18 cellular contexts compared by ENCODE assay signal in genomic region chr7:2872296-2872874, GRCh38. TPM values are rescaled to one million over a fixed set of nuclear protein-coding genes. Genes with fewer than 3 reads are reported as not detected.
DNase-seq lines count a peak whose midpoint lies in the region; ATAC-seq, FAIRE-seq and TF ChIP-seq lines count a peak whose summit lies in the region.
"Had no signal": no experiment of that assay in that cellular context is flagged by ENCODE, and none has a peak within 500 bp of the region (broad histone marks: within the 10 kb centered on the region; RNA-seq: fewer than 3 reads in every experiment).

No MANE protein-coding gene starts in this region.

- H3K27me3 Mint-ChIP-seq in endothelial cell (ENCODE audit: unreplicated experiment), result peaks cover 5% of the 10 kb centered on the region
- H3K27me3 Mint-ChIP-seq: activated CD4-positive, alpha-beta memory T cell treated with anti-CD3 and anti-CD28 coated beads for 36 hours had no signal

- H3K27me3 ChIP-seq in osteoblast (ENCODE audit: insufficient read depth, low read length), result no peaks in the 10 kb centered on the region
- H3K27me3 ChIP-seq: adrenal gland, testis had no signal

- H2AFZ ChIP-seq in osteoblast (ENCODE audit: low read length), result no peak overlapping the region

- no peaks in the 10 kb centered on the region for H4K20me1 ChIP-seq in osteoblast (ENCODE audit: insufficient read depth, low read length)

- H3K4me3 Mint-ChIP-seq in endothelial cell (ENCODE audit: unreplicated experiment), result no peak overlapping the region
- H3K4me3 Mint-ChIP-seq: activated CD4-positive, alpha-beta memory T cell treated with anti-CD3 and anti-CD28 coated beads for 36 hours had no signal

- H3K79me2 ChIP-seq in osteoblast (ENCODE audit: insufficient read depth, low read length), result no peaks in the 10 kb centered on the region

- H3K4me3 ChIP-seq in osteoblast (ENCODE audit: insufficient read depth, low read length), result no peak overlapping the region
- H3K4me3 ChIP-seq: adrenal gland, esophagus muscularis mucosa, lower lobe of right lung, skin epidermis, testis had no signal

- H3K4me1 Mint-ChIP-seq in endothelial cell (ENCODE audit: unreplicated experiment), result peaks cover 27% of the 10 kb centered on the region

- no peaks in the 10 kb centered on the region for H3K9me3 ChIP-seq in osteoblast (ENCODE audit: low read depth, low read length)
- H3K9me3 ChIP-seq: adrenal gland, esophagus muscularis mucosa, lower lobe of right lung, testis had no signal

- no peaks in the 10 kb centered on the region for H3K36me3 Mint-ChIP-seq in endothelial cell (ENCODE audit: low read depth, unreplicated experiment)
- H3K36me3 Mint-ChIP-seq: activated CD4-positive, alpha-beta memory T cell treated with anti-CD3 and anti-CD28 coated beads for 36 hours had no signal

- no peaks in the 10 kb centered on the region for H3K4me1 ChIP-seq in osteoblast (ENCODE audit: insufficient read depth, low read length)
- H3K4me1 ChIP-seq: adrenal gland, testis had no signal

- no peaks in the 10 kb centered on the region for H3K36me3 ChIP-seq in osteoblast (ENCODE audit: insufficient read depth, low read length)
- H3K36me3 ChIP-seq: adrenal gland, esophagus muscularis mucosa, lower lobe of right lung had no signal

- no peak overlapping the region for H3K4me2 ChIP-seq in osteoblast (ENCODE audit: insufficient read depth, low read length)

- H3K9me3 Mint-ChIP-seq in endothelial cell (ENCODE audit: unreplicated experiment), result no peaks in the 10 kb centered on the region
- H3K9me3 Mint-ChIP-seq: activated CD4-positive, alpha-beta memory T cell treated with anti-CD3 and anti-CD28 coated beads for 36 hours had no signal

- no peak for ATAC-seq in GM21360 (IDR thresholded peaks at IDR 0.05; ENCODE audit: unreplicated experiment)
- no peak for ATAC-seq in GM21381 (IDR thresholded peaks at IDR 0.05; ENCODE audit: unreplicated experiment)
- ATAC-seq in HG03159 (IDR thresholded peaks at IDR 0.05; ENCODE audit: unreplicated experiment), result no peak
- ATAC-seq: HCT116, lower lobe of right lung had no signal

- DNase-seq in Ammon's horn (ENCODE audit: low spot score) (peak; percentile 70), D721Med (ENCODE audit: insufficient read length, low spot score) (peak; percentile 10), NCI-H748 (lab: John Stamatoyannopoulos, UW; ENCODE audit: unreplicated experiment) (peak; percentile 86), endothelial cell (ENCODE audit: low spot score) (no peak), osteoblast (ENCODE audit: insufficient read length, low spot score, missing footprints) (no peak)
- DNase-seq: activated CD4-positive, alpha-beta memory T cell treated with anti-CD3 and anti-CD28 coated beads for 36 hours; activated T-cell treated with anti-CD3 and anti-CD28 coated beads, Interleukin-2, amount 50 U/mL, for 48 hours; central memory CD4-positive, alpha-beta T cell; lower lobe of right lung; testis had no signal

- no peak for TF ChIP-seq CTCF in D721Med (IDR thresholded peaks at IDR 0.05; ENCODE audit: insufficient read depth, missing control alignments)
- no peak for TF ChIP-seq CTCF in endothelial cell (IDR thresholded peaks at IDR 0.05; ENCODE audit: unreplicated experiment)
- TF ChIP-seq CTCF in osteoblast (IDR thresholded peaks at IDR 0.05; ENCODE audit: extremely low read depth, low read depth, low read length), result no peak

- no peak for FAIRE-seq in D721Med (lab: Jason Lieb, UNC)
- FAIRE-seq: GM18507 had no signal

- H3K27ac Mint-ChIP-seq in endothelial cell (ENCODE audit: unreplicated experiment), result peak overlapping the region; percentile 44

- no peak overlapping the region for H3K27ac ChIP-seq in osteoblast (ENCODE audit: low read depth, low read length)
- H3K27ac ChIP-seq: adrenal gland, esophagus muscularis mucosa, lower lobe of right lung, testis had no signal

RNA-seq across cellular contexts. Expression of gene GNA12, which starts 28.3 kb away (rescaled TPM):
- total RNA-seq in endothelial cell (ENCODE audit: unreplicated experiment) (105 TPM), osteoblast (27.1 and 32.7 TPM in 2 replicates)

Comparison
In these comparisons a context has a peak if more than half of its experiments do, and no peak if none do; other contexts are left out.
1. DNase-seq: peak in Ammon's horn (single experiment), D721Med (single experiment) and NCI-H748 (single experiment); none in endothelial cell (single experiment) and osteoblast (single experiment).